Comparison of ENCODE assay signal across 34 cellular contexts in the genomic region with DNA sequence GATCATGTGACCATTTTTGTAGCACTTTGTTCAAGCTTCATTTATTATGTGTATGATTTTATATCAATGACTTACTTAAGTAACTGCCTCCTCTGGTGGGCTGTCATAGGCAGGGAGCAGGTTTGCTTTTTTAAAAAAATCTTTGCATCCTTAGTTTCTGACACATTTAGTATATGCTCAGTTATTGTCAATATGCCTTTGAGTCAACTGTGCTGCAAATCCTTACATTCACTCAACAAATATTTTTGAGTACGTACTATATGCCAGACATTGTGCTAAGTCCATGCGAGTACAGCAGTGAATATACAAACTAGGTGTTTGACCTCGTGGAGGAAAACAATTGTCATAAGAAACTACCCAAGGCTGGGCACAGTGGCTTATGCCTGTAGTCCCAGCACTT.
"Had no signal": no experiment of that assay in that cellular context is flagged by ENCODE, and none has a peak within 500 bp of the region (broad histone marks: within the 10 kb centered on the region; RNA-seq: fewer than 3 reads in every experiment).

No MANE protein-coding gene starts in this region.

- H3K27ac Mint-ChIP-seq: T-cell had no signal

- H3K4me3 ChIP-seq: MG63, PC-9, SJCRH30, SK-N-MC had no signal

- H3K4me2 ChIP-seq: PC-9 had no signal

- H3K27ac ChIP-seq: PC-9, RWPE1, SJCRH30, SK-N-MC had no signal

- FAIRE-seq: RCC 7860 had no signal

- H3K36me3 Mint-ChIP-seq: T-cell had no signal

- DNase-seq: Kasumi-1, MG63, NCI-H1048, NCI-H1092 treated with DMSO at 0.1 percent for 48 hours, NCI-H1105 treated with DMSO at 0.1 percent for 48 hours, NCI-H1417, NCI-H1436, NCI-H146, NCI-H1694, NCI-H187, NCI-H1930, NCI-H2029 treated with DMSO at 0.1 percent for 48 hours, NCI-H2081 treated with DMSO at 0.1 percent for 48 hours, NCI-H2107, NCI-H2171, NCI-H226, NCI-H446 treated with DMSO at 0.1 percent for 48 hours, NCI-H510A, NCI-H524, NCI-H526, NCI-H69, NCI-H748 treated with DMSO at 0.1 percent for 48 hours, NCI-H82, PC-9, SHP77, SIG-M5, SJCRH30, T-cell had no signal

- H3K27me3 Mint-ChIP-seq: T-cell had no signal

- H3K27me3 ChIP-seq: MG63, SJCRH30 had no signal

- H2AFZ ChIP-seq: PC-9 had no signal

- H3K4me3 Mint-ChIP-seq: T-cell had no signal

- H3K9me3 ChIP-seq: MG63, SJCRH30 had no signal

- ATAC-seq: Panc1, Right ventricle myocardium inferior, SK-N-SH treated with all-trans-retinoic acid at 6 μM for 48 hours, T-cell had no signal

- H3K36me3 ChIP-seq: SJCRH30 had no signal

- H3K4me1 ChIP-seq: SJCRH30 had no signal
